In genomic region chr2:196276421-196276820, GRCh38 we compare ENCODE assay signal across 1 cellular context.
TF ChIP-seq lines count a peak whose summit lies in the region.

No MANE protein-coding gene starts in this region.

TF ChIP-seq in SK-N-SH treated with all-trans-retinoic acid at 6 μM for 48 hours, 23 proteins besides CTCF, POLR2A, EP300 and RAD21 (continued from another document):
- no peak for TF ChIP-seq GLIS3 (CRISPR knock-in tag; IDR thresholded peaks at IDR 0.05)
- TF ChIP-seq POU6F1 (CRISPR knock-in tag; IDR thresholded peaks at IDR 0.05; ENCODE audit: borderline replicate concordance, low read depth): no peak
- no peak for TF ChIP-seq PATZ1 (CRISPR knock-in tag; IDR thresholded peaks at IDR 0.05; ENCODE audit: borderline replicate concordance)
- TF ChIP-seq BACH2 (CRISPR knock-in tag; IDR thresholded peaks at IDR 0.05; ENCODE audit: borderline replicate concordance): no peak
- TF ChIP-seq OSR1 (CRISPR knock-in tag; IDR thresholded peaks at IDR 0.05): no peak
